ENCODE assay signal across 8 cellular contexts in the genomic region with DNA sequence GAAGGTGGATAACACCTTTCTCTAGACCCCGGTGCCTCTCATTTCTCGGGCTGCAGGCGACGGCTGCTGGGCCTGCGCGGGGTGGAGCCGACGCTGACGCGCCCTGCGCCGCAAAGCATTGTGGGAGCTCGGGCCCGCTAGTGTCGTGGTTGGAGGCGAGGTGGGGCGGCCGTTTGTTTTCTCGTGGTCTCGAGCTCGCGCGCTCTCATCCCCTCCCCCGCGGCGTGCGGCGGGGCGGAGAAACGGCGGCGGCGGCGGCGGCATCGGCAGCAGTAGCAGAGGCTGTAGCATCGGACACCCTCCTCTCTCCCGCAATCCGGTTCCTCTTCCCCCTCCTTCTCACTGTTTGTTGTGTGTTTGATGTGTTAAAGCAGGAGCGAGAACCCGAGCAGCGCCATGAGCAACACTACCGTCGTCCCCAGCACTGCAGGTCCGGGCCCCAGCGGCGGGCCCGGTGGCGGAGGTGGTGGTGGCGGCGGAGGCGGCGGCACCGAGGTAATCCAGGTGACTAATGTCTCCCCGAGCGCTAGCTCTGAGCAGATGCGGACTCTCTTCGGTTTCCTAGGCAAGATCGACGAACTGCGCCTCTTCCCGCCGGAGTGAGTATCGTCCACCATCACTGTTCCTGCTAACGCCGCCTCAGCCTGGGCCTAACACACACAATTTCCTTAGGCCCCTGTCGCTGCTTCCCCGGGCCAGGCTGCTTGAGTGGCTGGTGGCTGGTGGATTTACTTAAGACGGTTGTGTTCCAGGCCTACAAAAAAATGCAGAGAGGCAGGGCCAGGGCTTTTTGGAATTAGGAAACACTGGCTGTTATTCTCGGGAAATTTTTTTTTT. TPM values are rescaled to one million over a fixed set of nuclear protein-coding genes. Genes with fewer than 3 reads are reported as not detected.
A peak's percentile ranks its signal among the peaks of the same experiment; 100 is the strongest.
DNase-seq lines count a peak whose midpoint lies in the region; ATAC-seq, FAIRE-seq and TF ChIP-seq lines count a peak whose summit lies in the region.

A gene with protein sequence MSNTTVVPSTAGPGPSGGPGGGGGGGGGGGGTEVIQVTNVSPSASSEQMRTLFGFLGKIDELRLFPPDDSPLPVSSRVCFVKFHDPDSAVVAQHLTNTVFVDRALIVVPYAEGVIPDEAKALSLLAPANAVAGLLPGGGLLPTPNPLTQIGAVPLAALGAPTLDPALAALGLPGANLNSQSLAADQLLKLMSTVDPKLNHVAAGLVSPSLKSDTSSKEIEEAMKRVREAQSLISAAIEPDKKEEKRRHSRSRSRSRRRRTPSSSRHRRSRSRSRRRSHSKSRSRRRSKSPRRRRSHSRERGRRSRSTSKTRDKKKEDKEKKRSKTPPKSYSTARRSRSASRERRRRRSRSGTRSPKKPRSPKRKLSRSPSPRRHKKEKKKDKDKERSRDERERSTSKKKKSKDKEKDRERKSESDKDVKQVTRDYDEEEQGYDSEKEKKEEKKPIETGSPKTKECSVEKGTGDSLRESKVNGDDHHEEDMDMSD (plus strand): TSS at position 140 of the 837 bp plus-strand sequence. CDS start 257 bp downstream, at position 397.

- no peaks in the 10 kb centered on the region for H3K23me2 ChIP-seq in H1 (ENCODE audit: low read depth, low read length)

- WGBS in H1 (ENCODE audit: extremely low coverage in 1 of 2, insufficient coverage in 1 of 2, insufficient read length in 1 of 2, insufficient replicate concordance in 2 of 2, low coverage in 1 of 2, low lambda C conversion rate in 2 of 2, missing lambda C conversion rate in 1 of 2), 2 experiments: 1% methylated on average over 58 of the region's 70 CpGs; no CpG with 5 or more reads in 1 of the 2 experiments
- 0% methylated on average over 33 of the region's 70 CpGs for WGBS in mesenchymal stem cell

- H3K27ac ChIP-seq in H1 (ENCODE audit: low read depth, low read length) (peak within 1 kb of the TSS; percentile 94), mesenchymal stem cell (ENCODE audit: low read length, poor library complexity, severe bottlenecking) (peak within 1 kb of the TSS; percentile 96)

- H2BK12ac ChIP-seq in H1 (ENCODE audit: low read depth, low read length): peak within 1 kb of the TSS; percentile 42; the same call in 1 of the 2 replicates
- peak within 1 kb of the TSS in 1 of 2 experiments; percentile 23 for H2BK12ac ChIP-seq in mesenchymal stem cell (ENCODE audit: low read length in 2 of 2)

- H2BK15ac ChIP-seq in H1 (ENCODE audit: low read length): no peak within 1 kb of the TSS
- H2BK15ac ChIP-seq in mesenchymal stem cell (ENCODE audit: low read depth, poor library complexity, severe bottlenecking): peak within 1 kb of the TSS; percentile 80

- POLR2A ChIA-PET in H1 (lab: Charles Lee; ENCODE audit: partially characterized antibody): interaction anchor here (0.6 to 3.1 kb wide), 20 partner anchors 8 to 1979 kb away, joined by 3 to 67 read pairs (median 3); a partner anchor contains a TSS

- H3K27me3 ChIP-seq in H1 (replicated peaks in 1 of 4; ENCODE audit: control insufficient read depth in 3 of 4, extremely low read depth in 1 of 4, insufficient read depth in 3 of 4, low read length in 3 of 4) (no peaks in the 10 kb centered on the region), mesenchymal stem cell (ENCODE audit: control insufficient read depth in 1 of 2, insufficient read depth in 1 of 2, low read length in 2 of 2) (no peaks in the 10 kb centered on the region)

- H4K5ac ChIP-seq in H1 (ENCODE audit: insufficient read length, low read depth, low read length): peak within 1 kb of the TSS; percentile 98

- peaks cover 27 to 82% of the 10 kb centered on the region in 2 experiments for H3K79me2 ChIP-seq in H1 (ENCODE audit: control insufficient read depth in 1 of 2, insufficient read depth in 2 of 2, low read length in 2 of 2)

- H2AFZ ChIP-seq in H1 (ENCODE audit: low read length): peak within 1 kb of the TSS; percentile 42; the same call in 1 of the 2 replicates
- H2AFZ ChIP-seq in mesenchymal stem cell (ENCODE audit: low read depth, low read length): peak within 1 kb of the TSS; percentile 93

- no peak; a peak in 1 of 3 replicates for TF ChIP-seq EP300 in H1 (IDR thresholded peaks at IDR 0.05; ENCODE audit: borderline replicate concordance in 1 of 2, low read depth in 2 of 2, low read length in 2 of 2)

- H2BK20ac ChIP-seq in H1 (ENCODE audit: low read length): no peak within 1 kb of the TSS

- H3K79me1 ChIP-seq in H1 (ENCODE audit: low read depth, low read length): no peaks in the 10 kb centered on the region
- no peaks in the 10 kb centered on the region for H3K79me1 ChIP-seq in mesenchymal stem cell (replicated peaks; ENCODE audit: low read length, poor library complexity, severe bottlenecking)

- H3K36me3 ChIP-seq in H1 (ENCODE audit: control insufficient read depth in 2 of 4, insufficient read depth in 4 of 4, low read length in 3 of 4) (peaks cover 5 to 34% (median 15%) of the 10 kb centered on the region in 4 experiments; a peak in 7 of 8 replicates), mesenchymal stem cell (ENCODE audit: control insufficient read depth in 1 of 2, insufficient read depth in 2 of 2, low read depth in 1 of 2, low read length in 2 of 2) (peaks cover 3 to 56% of the 10 kb centered on the region in 2 experiments)

- H3K9me3 ChIP-seq in H1 (ENCODE audit: insufficient read depth in 2 of 2, low read depth in 1 of 2, low read length in 1 of 2) (no peaks in the 10 kb centered on the region), mesenchymal stem cell (ENCODE audit: control insufficient read depth, low read length) (no peaks in the 10 kb centered on the region)

- peak within 1 kb of the TSS; percentile 82 for H3K56ac ChIP-seq in H1 (replicated peaks; ENCODE audit: insufficient read length, low read depth, low read length)

- H4K91ac ChIP-seq in H1 (replicated peaks; ENCODE audit: insufficient read length, low read length) (peak within 1 kb of the TSS; percentile 98), mesenchymal stem cell (ENCODE audit: low read length) (peak within 1 kb of the TSS; percentile 83)

- TF ChIP-seq CTCF in H1 (IDR thresholded peaks at IDR 0.05; ENCODE audit: control extremely low read depth in 1 of 3, insufficient read depth in 1 of 3, low read depth in 1 of 3, low read length in 3 of 3): no peak

- H3K4me3 ChIP-seq in H1 (ENCODE audit: extremely low read depth in 1 of 4, insufficient read depth in 2 of 4, low read depth in 3 of 4, low read length in 4 of 4): peak within 1 kb of the TSS; percentile 92 to 95 (median 94)
- H3K4me3 ChIP-seq in mesenchymal stem cell (ENCODE audit: insufficient read depth in 1 of 2, low read depth in 1 of 2, low read length in 2 of 2): peak within 1 kb of the TSS; percentile 80 to 89

- TF ChIP-seq RAD21 in H1 (IDR thresholded peaks at IDR 0.05 in 1 of 2, conservative IDR thresholded peaks at IDR 0.05 in 1 of 2; ENCODE audit: low read depth in 2 of 2, low read length in 2 of 2): no peak

- H3K4me2 ChIP-seq in H1 (ENCODE audit: insufficient read depth in 1 of 2, low read depth in 2 of 2, low read length in 2 of 2): peak within 1 kb of the TSS; percentile 59 to 60
- H3K4me2 ChIP-seq in mesenchymal stem cell (ENCODE audit: low read length, poor library complexity, severe bottlenecking): peak within 1 kb of the TSS; percentile 67

- peak within 1 kb of the TSS; percentile 96 for H4K8ac ChIP-seq in H1 (ENCODE audit: extremely low read depth, insufficient read depth, low read length)
- H4K8ac ChIP-seq in mesenchymal stem cell (ENCODE audit: low read length): peak within 1 kb of the TSS; percentile 94

- H3K14ac ChIP-seq in H1 (ENCODE audit: insufficient read length) (peak within 1 kb of the TSS; percentile 17), mesenchymal stem cell (ENCODE audit: low read length in 2 of 2) (peak within 1 kb of the TSS; percentile 74 to 78)

- no peak for FAIRE-seq in H1 (lab: Jason Lieb, UNC)

- no peak within 1 kb of the TSS; the same call in 1 of the 2 replicates for H2AK5ac ChIP-seq in H1 (ENCODE audit: low read depth, low read length)
- H2AK5ac ChIP-seq in mesenchymal stem cell (ENCODE audit: low read length, severe bottlenecking): peak within 1 kb of the TSS; percentile 31

- peak within 1 kb of the TSS; percentile 99 for H3K18ac ChIP-seq in H1 (ENCODE audit: extremely low read depth, low read length)
- H3K18ac ChIP-seq in mesenchymal stem cell (ENCODE audit: low read depth in 1 of 2, low read length in 2 of 2): peak within 1 kb of the TSS; percentile 96

- peaks cover 8 to 10% of the 10 kb centered on the region in 2 experiments for H4K20me1 ChIP-seq in H1 (replicated peaks in 1 of 2; ENCODE audit: control insufficient read depth in 1 of 2, insufficient read depth in 2 of 2, low read length in 2 of 2)

- CTCF ChIA-PET in H1 (lab: Charles Lee; ENCODE audit: partially characterized antibody): interaction anchor here (0.7 to 1.3 kb wide), 4 partner anchors 10 to 174 kb away, joined by 3 to 6 read pairs (median 4); no protein-coding TSS in a partner anchor

- peak; percentile 94 for ATAC-seq in GM19468 (IDR thresholded peaks at IDR 0.05; ENCODE audit: extremely low read depth, unreplicated experiment)

- H2BK120ac ChIP-seq in H1 (replicated peaks; ENCODE audit: low read depth, low read length) (peak within 1 kb of the TSS; percentile 92), mesenchymal stem cell (ENCODE audit: low read depth, low read length) (peak within 1 kb of the TSS; percentile 85)

- H3K4me1 ChIP-seq in H1 (replicated peaks in 1 of 4; ENCODE audit: control insufficient read depth in 3 of 4, insufficient read depth in 4 of 4, low read length in 3 of 4) (no peaks in the 10 kb centered on the region), mesenchymal stem cell (ENCODE audit: control insufficient read depth, insufficient read depth, low read depth, low read length) (peaks cover 3% of the 10 kb centered on the region)

- H3K23ac ChIP-seq in H1 (ENCODE audit: insufficient read length) (no peak within 1 kb of the TSS), mesenchymal stem cell (ENCODE audit: low read length in 2 of 2) (peak within 1 kb of the TSS in 1 of 2 experiments; percentile 99)

- H3K9ac ChIP-seq in H1 (replicated peaks in 1 of 4; ENCODE audit: extremely low read depth in 1 of 4, low read depth in 3 of 4, low read length in 3 of 4) (peak within 1 kb of the TSS; percentile 96 to 98 (median 98)), mesenchymal stem cell (ENCODE audit: low read length) (peak within 1 kb of the TSS; percentile 100)

- DNase-seq in COLO668 (lab: John Stamatoyannopoulos, UW; ENCODE audit: unreplicated experiment): peak; percentile 99
- peak; percentile 76 for DNase-seq in HS-5 (ENCODE audit: low read depth)
- peak; percentile 93 for DNase-seq in NK-92 treated with Interleukin-12 subunit alpha and Interleukin-12 subunit beta, amount 100 ng/mL, for 24 hours (lab: John Stamatoyannopoulos, UW)
- DNase-seq in activated CD8-positive, alpha-beta memory T cell treated with anti-CD3 and anti-CD28 coated beads for 4 hours (ENCODE audit: low read depth in 2 of 2): peak; percentile 92 to 93
- DNase-seq in H1 (ENCODE audit: low read depth in 1 of 2, low spot score in 2 of 2): peak; percentile 73 to 98
- peak; percentile 95 for DNase-seq in mesenchymal stem cell
- DNase-seq in stimulated activated CD8-positive, alpha-beta memory T cell treated with anti-CD3 and anti-CD28 coated beads, Interleukin-12 subunit alpha, Interleukin-12 subunit beta, amount 100 ng/mL, for 4 hours (ENCODE audit: low read depth): peak; percentile 94

- peak; percentile 75 to 99 for TF ChIP-seq POLR2A in H1 (IDR thresholded peaks at IDR 0.05; ENCODE audit: control extremely low read depth in 1 of 2, low read depth in 2 of 2, low read length in 2 of 2)

- H3K4ac ChIP-seq in H1 (replicated peaks; ENCODE audit: insufficient read length, low read depth, low read length) (peak within 1 kb of the TSS; percentile 99), mesenchymal stem cell (ENCODE audit: low read depth in 1 of 2, low read length in 2 of 2) (peak within 1 kb of the TSS; percentile 91 to 99)

- H2BK5ac ChIP-seq in H1 (ENCODE audit: low read depth, low read length): peak within 1 kb of the TSS; percentile 96
- peak within 1 kb of the TSS; percentile 95 for H2BK5ac ChIP-seq in mesenchymal stem cell (ENCODE audit: low read depth, low read length, poor library complexity, severe bottlenecking)

RNA-seq across cellular contexts. Expression of the gene that starts here (rescaled TPM):
- 169 and 183 TPM in 2 replicates for total RNA-seq in H1 (2021; fragmentation: NEBNext Ultra II Directional; extraction: Animal tissue kit (Norgen Biotek cat#: 25700))
- polyA plus RNA-seq in H1 (2011; rRNA removed): 241 and 260 TPM in 2 replicates
- polyA plus RNA-seq in H1 (2011; cell fraction: cytosol; rRNA removed): 231 TPM
- 438 TPM for polyA plus RNA-seq in H1 (2011; cell fraction: nucleus; rRNA removed)
- polyA plus RNA-seq in H1 (2012, experiment 1 of 2): 144 to 217 TPM (median 170 TPM) in 4 replicates
- 10.2 TPM for polyA plus RNA-seq in H1 (2012, experiment 2 of 2)
- polyA plus RNA-seq in H1 (2013, experiment 1 of 2): 530 TPM
- 473 TPM for polyA plus RNA-seq in H1 (2013, experiment 2 of 2)
- polyA minus RNA-seq in H1 (2011; rRNA and poly(A)+ RNA removed): 345 and 368 TPM in 2 replicates
- polyA minus RNA-seq in H1 (2011; cell fraction: cytosol; rRNA and poly(A)+ RNA removed): 135 TPM
- polyA minus RNA-seq in H1 (2011; cell fraction: nucleus; rRNA and poly(A)+ RNA removed): 339 TPM
- 295 TPM for polyA plus RNA-seq in mesenchymal stem cell (2013, experiment 1 of 2)
- 281 TPM for polyA plus RNA-seq in mesenchymal stem cell (2013, experiment 2 of 2)

Comparison
In these comparisons a context has a peak if more than half of its experiments do, and no peak if none do; other contexts are left out.
1. Peak in every context shown above with its lines: DNase-seq, ATAC-seq, H3K4me3 ChIP-seq and H3K27ac ChIP-seq.